Comparison of ENCODE assay signal across 12 cellular contexts in the genomic region with DNA sequence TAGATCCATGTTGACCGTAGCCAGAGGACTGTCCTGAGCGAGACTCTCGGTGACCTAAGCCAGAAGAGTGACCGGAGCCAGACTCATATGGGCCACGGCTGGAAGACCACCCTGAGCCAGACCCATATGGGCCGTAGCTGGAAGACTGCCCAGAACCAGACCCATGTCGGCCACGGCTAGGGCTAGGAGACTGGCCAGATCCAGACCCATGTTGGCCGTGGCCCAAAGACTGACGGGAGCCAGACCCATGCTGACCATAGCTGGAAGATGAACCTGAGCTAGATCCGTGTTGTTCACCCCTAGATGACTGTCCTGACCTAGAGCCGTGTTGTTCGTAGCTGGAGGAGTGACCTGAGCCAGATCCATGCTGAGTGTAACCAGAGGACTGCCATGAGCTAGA. TPM values are rescaled to one million over a fixed set of nuclear protein-coding genes. Genes with fewer than 3 reads are reported as not detected.
DNase-seq lines count a peak whose midpoint lies in the region; ATAC-seq and TF ChIP-seq lines count a peak whose summit lies in the region.
"Not testable (repeated sequence)": the region's sequence is repeated elsewhere in the genome, so short reads cannot be mapped to it uniquely, and the experiment has no call there.
"Had no signal": no experiment of that assay in that cellular context is flagged by ENCODE, and none has a peak within 500 bp of the region (broad histone marks: within the 10 kb centered on the region; RNA-seq: fewer than 3 reads in every experiment).

No MANE protein-coding gene starts in this region.

- peaks cover 0 to 17% of the 10 kb centered on the region in 2 donors for H3K9me3 ChIP-seq in left lung
- not testable (repeated sequence) for H3K9me3 ChIP-seq in naive thymus-derived CD4-positive, alpha-beta T cell (ENCODE audit: control insufficient read depth in 2 of 3, low read length in 3 of 3); aorta (ENCODE audit: control insufficient read depth, low read length)

- CTCF ChIA-PET in naive thymus-derived CD4-positive, alpha-beta T cell (lab: Charles Lee), result not testable (repeated sequence)

- 93 to 96% methylated on average over 12 to 13 of the region's 13 CpGs for WGBS in aorta, 2 donors

- H3K27ac Mint-ChIP-seq in naive thymus-derived CD4-positive, alpha-beta T cell, result not testable (repeated sequence)

- not testable (repeated sequence) for H3K36me3 ChIP-seq in left lung; naive thymus-derived CD4-positive, alpha-beta T cell (ENCODE audit: control insufficient read depth in 2 of 3, insufficient read depth in 3 of 3, low read length in 3 of 3); aorta (ENCODE audit: control insufficient read depth in 1 of 2, insufficient read depth in 2 of 2, low read length in 1 of 2)

- POLR2A ChIA-PET in naive thymus-derived CD4-positive, alpha-beta T cell (lab: Charles Lee), result not testable (repeated sequence)

- intact Hi-C loops in left cardiac atrium (cut with DNase I); left lung (cut with DNase I); naive thymus-derived CD4-positive, alpha-beta T cell (cut with micrococcal nuclease); sciatic nerve (cut with DNase I); aorta (cut with DNase I): not testable (repeated sequence)

- not testable (repeated sequence) for H3K4me1 Mint-ChIP-seq in naive thymus-derived CD4-positive, alpha-beta T cell

- peak; percentile 11 for DNase-seq in activated T-cell treated with anti-CD3 and anti-CD28 coated beads, Interleukin-2, amount 50 U/mL, for 1 hour
- peak; percentile 6 for DNase-seq in central memory CD4-positive, alpha-beta T cell
- DNase-seq in left cardiac atrium (peak; percentile 23), left lung (peak; percentile 24 to 30), sciatic nerve (ENCODE audit: low spot score) (peak; percentile 80), aorta (peak; percentile 57 to 68)
- DNase-seq in naive thymus-derived CD4-positive, alpha-beta T cell, result peak in 5 of 9 donors; percentile 12 to 69 (median 36)

- H3K36me3 Mint-ChIP-seq in naive thymus-derived CD4-positive, alpha-beta T cell, result not testable (repeated sequence)

- H3K27ac ChIP-seq in left lung; naive thymus-derived CD4-positive, alpha-beta T cell (ENCODE audit: low read depth, low read length); aorta (ENCODE audit: low read depth in 1 of 2, low read length in 2 of 2): not testable (repeated sequence)

- H3K4me1 ChIP-seq in left lung; naive thymus-derived CD4-positive, alpha-beta T cell (ENCODE audit: control insufficient read depth in 2 of 2, insufficient read depth in 2 of 2, low read length in 2 of 2); aorta (ENCODE audit: control insufficient read depth in 1 of 2, insufficient read depth in 2 of 2, low read length in 2 of 2): not testable (repeated sequence)

- not testable (repeated sequence) for H3K4me3 Mint-ChIP-seq in naive thymus-derived CD4-positive, alpha-beta T cell

- H3K27me3 Mint-ChIP-seq in naive thymus-derived CD4-positive, alpha-beta T cell, result peaks cover 0 to 14% (median 0%) of the 10 kb centered on the region in 5 donors

- not testable (repeated sequence) for ATAC-seq in left cardiac atrium; left lung; naive thymus-derived CD4-positive, alpha-beta T cell; sciatic nerve; aorta (ENCODE audit: low FRiP score)

- not testable (repeated sequence) for H3K27me3 ChIP-seq in left lung; naive thymus-derived CD4-positive, alpha-beta T cell (ENCODE audit: control insufficient read depth in 2 of 2, insufficient read depth in 2 of 2, low read length in 2 of 2); aorta (ENCODE audit: control insufficient read depth in 1 of 2, insufficient read depth in 2 of 2, low read length in 1 of 2)

- peaks cover 0 to 17% (median 0%) of the 10 kb centered on the region in 11 donors for H3K9me3 Mint-ChIP-seq in naive thymus-derived CD4-positive, alpha-beta T cell

- H3K4me3 ChIP-seq in left lung; naive thymus-derived CD4-positive, alpha-beta T cell (ENCODE audit: low read length); aorta (ENCODE audit: low read length in 2 of 2): not testable (repeated sequence)

- not testable (repeated sequence) for TF ChIP-seq CTCF in left lung (IDR thresholded peaks at IDR 0.05)

RNA-seq across cellular contexts. Expression of a gene that starts 8.4 kb away (rescaled TPM):
- total RNA-seq in left cardiac atrium, result not detected
- total RNA-seq in left lung, result not detected
- total RNA-seq in naive thymus-derived CD4-positive, alpha-beta T cell, result not detected
- not detected for polyA plus RNA-seq in naive thymus-derived CD4-positive, alpha-beta T cell
- total RNA-seq in sciatic nerve, result not detected
- not detected for total RNA-seq in aorta
- polyA plus RNA-seq in aorta, result not detected
- total RNA-seq: CD4-positive, alpha-beta memory T cell; Daoy; GM23338; HT-29 had no signal
- polyA plus RNA-seq: BJ; CD4-positive, alpha-beta memory T cell; GM23338 had no signal

RNA-seq across cellular contexts. Expression of a gene that starts 56.6 kb away (rescaled TPM):
- not detected for total RNA-seq in left cardiac atrium
- total RNA-seq in left lung, result not detected
- not detected for total RNA-seq in naive thymus-derived CD4-positive, alpha-beta T cell
- polyA plus RNA-seq in naive thymus-derived CD4-positive, alpha-beta T cell, result not detected
- total RNA-seq in sciatic nerve, result not detected
- not detected for total RNA-seq in aorta
- not detected for polyA plus RNA-seq in aorta
- total RNA-seq: CD4-positive, alpha-beta memory T cell; Daoy; GM23338; HT-29 had no signal
- polyA plus RNA-seq: BJ; CD4-positive, alpha-beta memory T cell; GM23338 had no signal

Comparison
In these comparisons a context has a peak if more than half of its experiments do, and no peak if none do; other contexts are left out.
1. DNase-seq: peak in every context shown above with its lines; median percentile 80 in sciatic nerve; 62 in aorta; 36 in naive thymus-derived CD4-positive, alpha-beta T cell; 27 in left lung; 23 in left cardiac atrium; 11 in activated T-cell treated with anti-CD3 and anti-CD28 coated beads, Interleukin-2, amount 50 U/mL, for 1 hour; 6 in central memory CD4-positive, alpha-beta T cell.